In the genomic region with DNA sequence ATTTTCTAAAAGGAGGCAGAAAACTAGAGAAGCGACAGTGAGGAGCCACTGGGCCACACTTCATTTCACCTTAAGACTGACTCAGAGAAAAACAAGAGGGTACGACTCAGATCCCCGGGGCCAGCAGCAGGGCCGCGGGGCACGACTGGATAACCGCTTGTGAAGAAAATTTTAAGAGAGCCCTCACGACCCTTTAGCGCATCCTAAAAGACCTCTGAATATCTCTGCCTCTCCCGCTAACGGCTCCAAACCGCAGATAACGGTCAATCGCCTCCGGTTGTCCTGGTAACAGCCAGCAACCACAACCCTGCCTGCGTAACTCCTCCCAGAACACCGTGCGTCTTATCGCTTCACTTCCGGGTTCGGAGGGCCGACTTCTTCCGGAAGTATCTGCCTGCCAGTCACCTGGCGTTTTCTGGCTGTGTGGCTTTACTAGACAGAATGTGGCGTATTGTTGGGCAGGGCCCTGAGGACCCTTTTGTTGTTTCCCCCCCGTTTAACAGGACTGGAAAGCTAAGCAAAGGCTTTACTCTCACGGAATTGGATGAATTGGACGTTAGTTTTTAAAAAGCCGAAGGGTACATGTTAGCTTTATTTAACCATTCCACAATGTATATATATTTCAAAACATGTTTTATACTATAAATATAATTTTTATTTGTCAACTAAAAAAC, we compare ENCODE assay signal across 8 cellular contexts. TPM values are rescaled to one million over a fixed set of nuclear protein-coding genes. Genes with fewer than 3 reads are reported as not detected.
A peak's percentile ranks its signal among the peaks of the same experiment; 100 is the strongest.
DNase-seq lines count a peak whose midpoint lies in the region; TF ChIP-seq lines count a peak whose summit lies in the region.

No MANE protein-coding gene starts in this region.

- H3K9ac ChIP-seq in ES-I3 (ENCODE audit: low read depth, low read length) = peak overlapping the region; percentile 78; the same call in 1 of the 2 replicates
- H3K9ac ChIP-seq in H9 (ENCODE audit: extremely low read depth, insufficient read length, low read length) = peak overlapping the region; percentile 25

- H3K4me1 Mint-ChIP-seq in H9 = peaks cover 19% of the 10 kb centered on the region in 2 experiments
- peaks cover 31% of the 10 kb centered on the region for H3K4me1 Mint-ChIP-seq in neural crest cell

- H3K27me3 ChIP-seq in H9 (ENCODE audit: insufficient read depth, low read length) (no peaks in the 10 kb centered on the region), stomach (no peaks in the 10 kb centered on the region)

- H3T11ph ChIP-seq in H9 (ENCODE audit: low read length) = no peak overlapping the region

- H4K91ac ChIP-seq in H9 (ENCODE audit: insufficient read length, low read depth, low read length) = no peak overlapping the region

- H2BK120ac ChIP-seq in H9 (ENCODE audit: low read depth, low read length, poor library complexity, severe bottlenecking) = no peak overlapping the region

- peak overlapping the region; percentile 43 for H2AFZ ChIP-seq in H9 (ENCODE audit: low read length)

- H3K23ac ChIP-seq in H9 (ENCODE audit: insufficient read length, low read depth, low read length) = no peak overlapping the region

- H3K4me3 Mint-ChIP-seq in H9 = peak overlapping the region; percentile 84 to 92
- H3K4me3 Mint-ChIP-seq in neural crest cell = peak overlapping the region; percentile 95

- no peaks in the 10 kb centered on the region for H3K79me1 ChIP-seq in H9 (ENCODE audit: insufficient read depth, low read depth, low read length, poor library complexity, severe bottlenecking)

- TF ChIP-seq CTCF in H9 (conservative IDR thresholded peaks at IDR 0.05) (no peak), foreskin fibroblast (IDR thresholded peaks at IDR 0.05; ENCODE audit: low read depth, low read length) (no peak), neural crest cell (conservative IDR thresholded peaks at IDR 0.05) (no peak), stomach (IDR thresholded peaks at IDR 0.05) (no peak)

- no peak overlapping the region for H3K56ac ChIP-seq in H9 (ENCODE audit: insufficient read length, low read depth, low read length)

- peaks cover 6% of the 10 kb centered on the region for H3K23me2 ChIP-seq in H9 (ENCODE audit: insufficient read length, low read depth, low read length, poor library complexity, severe bottlenecking)

- H3K27ac Mint-ChIP-seq in H9 (peak overlapping the region in 1 of 3 experiments; percentile 96; a peak in 3 of 7 replicates), neural crest cell (ENCODE audit: unreplicated experiment) (peak overlapping the region; percentile 98)

- no peaks in the 10 kb centered on the region for H3K9me3 Mint-ChIP-seq in H9
- peaks cover 2% of the 10 kb centered on the region for H3K9me3 Mint-ChIP-seq in neural crest cell

- WGBS in H9 (ENCODE audit: extremely low coverage, insufficient read length, low lambda C conversion rate) = no CpG with 5 or more reads among the region's 29 CpGs
- 2 to 4% (median 3%) methylated on average over 29 of the region's 29 CpGs for WGBS in stomach, 5 donors

- TF ChIP-seq EP300 in stomach (IDR thresholded peaks at IDR 0.05) = no peak

- TF ChIP-seq POLR2A in Raji (IDR thresholded peaks at IDR 0.05; ENCODE audit: insufficient read depth, low read depth, low read length) (peak; percentile 82), stomach (IDR thresholded peaks at IDR 0.05) (no peak)

- no peak overlapping the region for H3K27ac ChIP-seq in H9 (ENCODE audit: insufficient read length, low read depth, low read length)
- peak overlapping the region; percentile 49 to 83 (median 77) for H3K27ac ChIP-seq in stomach

- no peak overlapping the region for H4K8ac ChIP-seq in H9 (replicated peaks; ENCODE audit: insufficient read length, low read depth, low read length)

- H3K9me3 ChIP-seq in ES-I3 (ENCODE audit: control insufficient read depth, insufficient read depth, low read length) (no peaks in the 10 kb centered on the region), H9 (ENCODE audit: control insufficient read depth, low read depth, low read length) (no peaks in the 10 kb centered on the region), stomach (no peaks in the 10 kb centered on the region)

- H3K36me3 Mint-ChIP-seq in H9 (ENCODE audit: insufficient read depth in 1 of 3, low read depth in 3 of 3) (no peaks in the 10 kb centered on the region; a peak in 2 of 7 replicates), neural crest cell (ENCODE audit: low read depth) (no peaks in the 10 kb centered on the region)

- no peak overlapping the region for H2BK20ac ChIP-seq in H9 (ENCODE audit: low read depth, low read length, poor library complexity, severe bottlenecking)

- H2BK12ac ChIP-seq in H9 (ENCODE audit: insufficient read length, low read depth, low read length) = no peak overlapping the region

- no peaks in the 10 kb centered on the region for H4K20me1 ChIP-seq in H9 (ENCODE audit: control insufficient read depth, insufficient read depth, insufficient read length)

- H3K4ac ChIP-seq in H9 (ENCODE audit: low read depth, low read length) = no peak overlapping the region

- no peak overlapping the region for H4K5ac ChIP-seq in H9 (ENCODE audit: insufficient read length, low read depth, low read length)

- H3K4me3 ChIP-seq in foreskin fibroblast (ENCODE audit: low read depth in 1 of 2, low read length in 2 of 2) (peak overlapping the region; percentile 45 to 66), stomach (peak overlapping the region; percentile 55 to 66 (median 56))

- H3K4me1 ChIP-seq in ES-I3 (ENCODE audit: insufficient read depth, low read length) = peaks cover 5% of the 10 kb centered on the region; the same call in 1 of the 2 replicates
- H3K4me1 ChIP-seq in H9 (ENCODE audit: insufficient read depth, low read length) = no peaks in the 10 kb centered on the region
- H3K4me1 ChIP-seq in stomach = peaks cover 4 to 36% (median 14%) of the 10 kb centered on the region in 4 donors

- intact Hi-C loops in stomach (cut with DNase I; ENCODE audit: low total_unique reads) = no loop called here

- H2BK15ac ChIP-seq in H9 (ENCODE audit: low read depth, low read length) = no peak overlapping the region

- H2AK5ac ChIP-seq in H9 (ENCODE audit: insufficient read length, low read length) = no peak overlapping the region

- peak overlapping the region; percentile 50 for H3K18ac ChIP-seq in H9 (ENCODE audit: insufficient read length, low read depth, low read length)

- DNase-seq in H9 (peak; percentile 96), M059J (ENCODE audit: low read depth) (peak; percentile 97), foreskin fibroblast (peak; percentile 87 to 94), neural crest cell (ENCODE audit: low read depth, low spot score) (peak; percentile 68), stomach (peak; percentile 91)
- peak; percentile 97 for DNase-seq in activated effector memory CD4-positive, alpha-beta T cell treated with anti-CD3 and anti-CD28 coated beads, Interleukin-2, amount 50 U/mL, for 16 hours

- no peak overlapping the region; the same call in 1 of the 2 replicates for H3K14ac ChIP-seq in H9 (ENCODE audit: insufficient read depth, low read length)

- H2BK5ac ChIP-seq in H9 (ENCODE audit: insufficient read length, low read length) = no peak overlapping the region

- H3K27me3 Mint-ChIP-seq in H9 (ENCODE audit: low read depth) = peaks cover 47% of the 10 kb centered on the region
- peaks cover 21% of the 10 kb centered on the region for H3K27me3 Mint-ChIP-seq in neural crest cell (ENCODE audit: low read depth)

- no peaks in the 10 kb centered on the region for H3K79me2 ChIP-seq in H9 (ENCODE audit: insufficient read depth, low read length)

- H3K4me2 ChIP-seq in H9 (ENCODE audit: insufficient read depth, insufficient read length, low read length) = peak overlapping the region; percentile 64

- no peaks in the 10 kb centered on the region for H3K36me3 ChIP-seq in ES-I3 (ENCODE audit: insufficient read depth, low read length)
- peaks cover 0 to 3% (median 0%) of the 10 kb centered on the region in 4 donors for H3K36me3 ChIP-seq in stomach

RNA-seq across cellular contexts. Expression of gene ATP23, which starts 5.4 kb away (rescaled TPM):
- 4.7 and 5.1 TPM in 2 replicates for total RNA-seq in H9 (2021)
- total RNA-seq in M059J (2014; rRNA removed; shearing (Covaris generic)) = 20.7 and 24.8 TPM in 2 replicates
- 7.7 and 8.0 TPM in 2 replicates for total RNA-seq in neural crest cell
- total RNA-seq in stomach = 10 to 100 TPM in 1 of 5 donors, 1 to 10 TPM in 4; 4.1 to 18.0 (median 6.1) TPM
- 10 to 100 TPM in 2 of 3 donors, 1 to 10 TPM in 1; 6.9 to 11.1 (median 10.2) TPM for polyA plus RNA-seq in stomach
